Comparison of ENCODE assay signal across 11 cellular contexts in the genomic region with DNA sequence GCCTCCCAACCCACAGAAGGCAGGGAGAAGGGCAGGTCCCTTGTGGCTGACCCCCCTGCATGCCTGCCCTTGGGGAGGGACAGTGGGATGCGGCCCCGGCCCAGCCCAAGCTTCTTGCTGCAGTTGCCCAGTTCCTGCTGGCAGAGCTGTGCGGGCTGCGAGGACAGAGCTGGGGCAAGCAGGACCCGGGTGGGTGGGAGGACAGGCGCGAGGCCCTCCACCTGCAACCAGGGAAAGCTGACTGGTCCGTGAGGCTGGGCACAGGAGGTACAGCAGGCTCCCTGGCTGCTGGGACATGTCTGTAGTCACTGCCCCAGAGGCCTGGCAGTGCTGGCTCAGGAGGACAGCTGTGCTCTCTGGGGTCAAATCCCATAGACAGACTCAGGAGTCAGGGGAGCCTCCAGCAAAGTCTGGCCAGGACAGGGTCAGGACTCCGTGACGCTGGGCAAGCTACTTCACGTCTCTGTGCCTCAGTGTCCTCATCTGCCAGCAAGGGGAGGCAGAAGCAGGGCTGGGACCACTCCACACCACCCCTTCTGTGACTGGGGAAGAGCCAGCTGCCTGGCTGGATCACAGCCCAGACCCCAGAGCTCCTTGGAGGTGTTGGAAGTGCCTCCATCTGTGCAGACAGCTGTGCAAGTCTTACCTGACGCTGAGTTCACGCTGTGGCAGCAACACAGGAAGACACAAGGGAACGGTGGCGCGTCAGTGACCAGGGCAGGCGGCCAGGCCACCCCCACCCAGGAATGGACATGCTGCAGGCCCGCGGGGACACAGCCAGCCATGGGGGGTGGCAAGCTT. TPM values are rescaled to one million over a fixed set of nuclear protein-coding genes. Genes with fewer than 3 reads are reported as not detected.
A peak's percentile ranks its signal among the peaks of the same experiment; 100 is the strongest.
DNase-seq lines count a peak whose midpoint lies in the region; ATAC-seq and TF ChIP-seq lines count a peak whose summit lies in the region.
"Had no signal": no experiment of that assay in that cellular context is flagged by ENCODE, and none has a peak within 500 bp of the region (broad histone marks: within the 10 kb centered on the region; RNA-seq: fewer than 3 reads in every experiment).

No MANE protein-coding gene starts in this region.

- 89 to 90% methylated on average over 19 of the region's 19 CpGs for WGBS in sigmoid colon, 2 donors

- TF ChIP-seq CTCF in sigmoid colon (IDR thresholded peaks at IDR 0.05), result no peak

- H3K4me1 ChIP-seq in sigmoid colon, result peaks cover 0 to 28% (median 15%) of the 10 kb centered on the region in 4 donors

- ATAC-seq in left cardiac atrium (no peak), GM18907 (IDR thresholded peaks at IDR 0.05; ENCODE audit: unreplicated experiment) (no peak), GM19452 (IDR thresholded peaks at IDR 0.05; ENCODE audit: unreplicated experiment) (no peak)

- TF ChIP-seq POLR2A in sigmoid colon (IDR thresholded peaks at IDR 0.05), result no peak

- H3K36me3 ChIP-seq in sigmoid colon, result peaks cover 43 to 72% (median 52%) of the 10 kb centered on the region in 4 donors

- DNase-seq in DMS 273 (lab: John Stamatoyannopoulos, UW; ENCODE audit: unreplicated experiment), result peak; percentile 96
- DNase-seq in NCI-H1694 treated with DMSO at 0.1 percent for 48 hours (lab: John Stamatoyannopoulos, UW), result peak; percentile 47
- DNase-seq in left cardiac atrium, result peak; percentile 21
- DNase-seq in sigmoid colon, result peak; percentile 66
- DNase-seq in superior temporal gyrus (ENCODE audit: extremely low spot score), result no peak
- DNase-seq in inferior parietal cortex (ENCODE audit: extremely low spot score), result no peak
- DNase-seq: activated CD4-positive, alpha-beta T cell treated with anti-CD3 and anti-CD28 coated beads, Interleukin-2, amount 50 U/mL, for 1 hour; activated naive CD4-positive, alpha-beta T cell treated with anti-CD3 and anti-CD28 coated beads for 36 hours; NCI-H187 treated with DMSO at 0.1 percent for 48 hours had no signal

- no peaks in the 10 kb centered on the region for H3K27me3 ChIP-seq in sigmoid colon

- intact Hi-C loops in left cardiac atrium (cut with DNase I) (no loop called here), sigmoid colon (cut with DNase I) (no loop called here)

- H3K4me3 ChIP-seq in sigmoid colon, result no peak overlapping the region

- TF ChIP-seq EP300 in sigmoid colon (IDR thresholded peaks at IDR 0.05), result no peak

- no peaks in the 10 kb centered on the region for H3K9me3 ChIP-seq in sigmoid colon

- peak overlapping the region; percentile 7 to 73 (median 41) for H3K27ac ChIP-seq in sigmoid colon

RNA-seq across cellular contexts. Expression of gene UCKL1, which starts 13.0 kb away (rescaled TPM):
- total RNA-seq in left cardiac atrium, result 10 to 100 TPM; 30.8 to 32.4 TPM
- total RNA-seq in sigmoid colon, result 10 to 100 TPM; 21.1 to 36.3 (median 24.9) TPM
- 10 to 100 TPM; 22.8 to 45.6 (median 26.1) TPM for polyA plus RNA-seq in sigmoid colon

RNA-seq across cellular contexts. Expression of gene ZNF512B, which starts 26.5 kb away (rescaled TPM):
- total RNA-seq in left cardiac atrium, result 10 to 100 TPM; 11.7 to 14.5 TPM
- total RNA-seq in sigmoid colon, result 10 to 100 TPM in 2 of 4 donors, 1 to 10 TPM in 2; 5.1 to 10.8 (median 9.0) TPM
- polyA plus RNA-seq in sigmoid colon, result 1 to 10 TPM in 2 of 3 donors, under 1 TPM in 1; 0.23 to 5.5 (median 1.2) TPM

RNA-seq across cellular contexts. Expression of gene SAMD10, which starts 36.2 kb away (rescaled TPM):
- total RNA-seq in left cardiac atrium, result 1 to 10 TPM; 2.7 to 3.8 TPM
- total RNA-seq in sigmoid colon, result 1 to 10 TPM in 3 of 4 donors, under 1 TPM in 1; 0.68 to 8.3 (median 1.9) TPM
- polyA plus RNA-seq in sigmoid colon, result 1 to 10 TPM; 2.8 to 8.7 (median 4.2) TPM

RNA-seq across cellular contexts. Expression of gene PRPF6, which starts 37.7 kb away (rescaled TPM):
- total RNA-seq in left cardiac atrium (10 to 100 TPM; 38.8 to 43.9 TPM), sigmoid colon (10 to 100 TPM; 42.3 to 52.1 (median 46.9) TPM)
- polyA plus RNA-seq in sigmoid colon, result 10 to 100 TPM; 23.4 to 59.9 (median 26.4) TPM

RNA-seq across cellular contexts. Expression of gene DNAJC5, which starts 48.3 kb away (rescaled TPM):
- total RNA-seq in left cardiac atrium, result 10 to 100 TPM; 41.9 to 53.4 TPM
- total RNA-seq in sigmoid colon, result 10 to 100 TPM; 25.0 to 36.4 (median 31.2) TPM
- 10 to 100 TPM; 21.6 to 62.8 (median 41.6) TPM for polyA plus RNA-seq in sigmoid colon

Comparison
In these comparisons a context has a peak if more than half of its experiments do, and no peak if none do; other contexts are left out.
1. DNase-seq: peak in DMS 273 (single experiment), NCI-H1694 treated with DMSO at 0.1 percent for 48 hours (single experiment), left cardiac atrium (single experiment) and sigmoid colon (single experiment); none in superior temporal gyrus (single experiment) and inferior parietal cortex (single experiment).